8 cellular contexts compared by ENCODE assay signal in the genomic region with DNA sequence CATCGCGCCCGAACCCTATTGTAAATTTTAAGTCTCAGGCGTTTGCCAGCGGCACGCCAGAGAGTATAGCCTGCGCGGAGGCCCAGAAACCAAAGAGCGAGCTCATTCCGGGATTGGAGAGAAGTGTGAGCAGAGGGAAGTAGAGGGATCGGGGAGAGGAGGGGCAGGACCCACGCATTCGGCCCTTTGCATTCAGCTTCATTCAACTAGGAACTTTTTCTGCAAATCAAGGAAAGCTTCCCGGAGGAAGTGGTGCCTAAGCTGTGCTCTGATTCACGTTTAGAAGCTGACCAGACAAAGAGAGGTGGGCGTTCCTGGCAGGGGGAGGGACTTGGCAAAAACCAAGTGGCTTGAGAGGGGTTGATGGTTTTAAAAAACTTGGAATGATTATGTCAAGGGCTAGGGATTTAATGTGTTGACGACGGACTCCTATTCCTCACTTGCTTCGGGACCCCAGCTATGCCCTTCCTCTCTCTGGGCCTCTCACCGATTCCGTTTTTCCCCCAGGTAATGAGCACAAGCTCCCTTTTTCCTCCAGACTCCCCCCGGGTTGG. TPM values are rescaled to one million over a fixed set of nuclear protein-coding genes. Genes with fewer than 3 reads are reported as not detected.
A peak's percentile ranks its signal among the peaks of the same experiment; 100 is the strongest.
DNase-seq lines count a peak whose midpoint lies in the region; ATAC-seq, FAIRE-seq and TF ChIP-seq lines count a peak whose summit lies in the region.

No MANE protein-coding gene starts in this region.

- H3K4me2 ChIP-seq in IMR-90 (ENCODE audit: low read depth, low read length) (peak overlapping the region; percentile 84), PC-3 (ENCODE audit: low read length) (peak overlapping the region; percentile 72)

- peak overlapping the region; percentile 100 for H2BK15ac ChIP-seq in IMR-90 (ENCODE audit: low read depth, low read length)

- peak overlapping the region; percentile 100 for H3K23ac ChIP-seq in IMR-90 (ENCODE audit: low read depth, low read length)

- H3F3A ChIP-seq in PC-3 (ENCODE audit: low read length, unreplicated experiment) = no peaks in the 10 kb centered on the region

- H3K27me3 ChIP-seq in IMR-90 (ENCODE audit: control insufficient read depth, insufficient read depth, low read length) = no peaks in the 10 kb centered on the region
- H3K27me3 ChIP-seq in PC-3 (ENCODE audit: low read length) = no peaks in the 10 kb centered on the region
- no peaks in the 10 kb centered on the region for H3K27me3 ChIP-seq in iPS-20b (ENCODE audit: insufficient read depth, low read length)
- H3K27me3 ChIP-seq in small intestine (ENCODE audit: control insufficient read depth in 2 of 2, insufficient read depth in 2 of 2, low read length in 2 of 2) = no peaks in the 10 kb centered on the region

- H2AK9ac ChIP-seq in IMR-90 (replicated peaks; ENCODE audit: low read depth, low read length, poor library complexity) = peak overlapping the region; percentile 99

- no peak for FAIRE-seq in small intestine (lab: Jason Lieb, UNC)

- no peak for TF ChIP-seq RAD21 in IMR-90 (IDR thresholded peaks at IDR 0.05; ENCODE audit: low read length)

- peak overlapping the region; percentile 96 for H3K18ac ChIP-seq in IMR-90 (ENCODE audit: low read depth, low read length)

- WGBS in IMR-90 (ENCODE audit: extremely low coverage in 2 of 2, insufficient read length in 1 of 2), 2 experiments = 4% methylated on average over 9 of the region's 22 CpGs; no CpG with 5 or more reads in 1 of the 2 experiments
- 1 to 2% (median 1%) methylated on average over 22 of the region's 22 CpGs for WGBS in small intestine, 3 donors

- peak overlapping the region; percentile 93 for H3K9ac ChIP-seq in IMR-90 (ENCODE audit: low read depth, low read length)
- H3K9ac ChIP-seq in PC-3 (ENCODE audit: low read length) = peak overlapping the region; percentile 74
- peak overlapping the region; percentile 97 for H3K9ac ChIP-seq in iPS-20b (ENCODE audit: low read depth, low read length)

- H3K36me3 ChIP-seq in IMR-90 (ENCODE audit: control insufficient read depth, insufficient read depth, low read length) (no peaks in the 10 kb centered on the region), PC-3 (ENCODE audit: low read depth, low read length) (peaks cover 13% of the 10 kb centered on the region), iPS-20b (ENCODE audit: insufficient read depth, low read depth, low read length) (peaks cover 22% of the 10 kb centered on the region), small intestine (ENCODE audit: control insufficient read depth in 2 of 2, insufficient read depth in 2 of 2, low read length in 2 of 2) (no peaks in the 10 kb centered on the region)

- in situ Hi-C loops in IMR-90 (cut with MboI; ENCODE audit: low sequenced_read_pairs) = no loop called here

- peaks cover 3% of the 10 kb centered on the region; the same call in 1 of the 2 replicates for H3K9me1 ChIP-seq in IMR-90 (ENCODE audit: insufficient read depth, low read length)

- H3K4me3 ChIP-seq in IMR-90 (ENCODE audit: insufficient read depth, low read depth, low read length) (peak overlapping the region; percentile 43), PC-3 (ENCODE audit: low read length) (peak overlapping the region; percentile 55), iPS-20b (ENCODE audit: low read length) (peak overlapping the region; percentile 85), small intestine (ENCODE audit: low read depth in 1 of 2, low read length in 2 of 2) (peak overlapping the region; percentile 48 to 50)

- peak overlapping the region; percentile 100 for H3K14ac ChIP-seq in IMR-90 (replicated peaks; ENCODE audit: low read depth, low read length)

- H3K79me2 ChIP-seq in PC-3 (ENCODE audit: low read length) = peaks cover 42% of the 10 kb centered on the region

- peak overlapping the region; percentile 87 for H2AK5ac ChIP-seq in IMR-90 (ENCODE audit: low read depth, low read length)

- H3K9me3 Mint-ChIP-seq in MCF 10A (ENCODE audit: unreplicated experiment) = no peaks in the 10 kb centered on the region

- H3K4me1 Mint-ChIP-seq in MCF 10A (ENCODE audit: insufficient read depth, unreplicated experiment) = peaks cover 20% of the 10 kb centered on the region

- peak; percentile 60; the same call in 1 of the 2 replicates for TF ChIP-seq POLR2A in IMR-90 (IDR thresholded peaks at IDR 0.05; ENCODE audit: low read depth, low read length)

- BruUV-seq in IMR-90 (replicated peaks; lab: Mats Ljungman, UMichigan) (no TSS peak), PC-3 (replicated peaks; lab: Mats Ljungman, UMichigan) (TSS peak; percentile 97), MCF 10A (replicated peaks; lab: Mats Ljungman, UMichigan) (no TSS peak)

- H3K79me1 ChIP-seq in IMR-90 (ENCODE audit: low read depth in 1 of 2, low read length in 2 of 2) = peaks cover 4 to 49% of the 10 kb centered on the region in 2 experiments; a peak in 3 of 4 replicates

- peak; percentile 33 for ATAC-seq in IMR-90 (ENCODE audit: low read depth)
- peak; percentile 10 for ATAC-seq in PC-3
- ATAC-seq in GM21576 (IDR thresholded peaks at IDR 0.05; ENCODE audit: unreplicated experiment) = no peak

- TF ChIP-seq CTCF in IMR-90 (conservative IDR thresholded peaks at IDR 0.05; ENCODE audit: low read depth, low read length) = no peak
- no peak for TF ChIP-seq CTCF in PC-3 (conservative IDR thresholded peaks at IDR 0.05; ENCODE audit: low read depth, low read length)
- TF ChIP-seq CTCF in MCF 10A (IDR thresholded peaks at IDR 0.05; ENCODE audit: unreplicated experiment) = no peak

- H2AFZ ChIP-seq in IMR-90 (replicated peaks; ENCODE audit: low read length, poor library complexity) = peak overlapping the region; percentile 98
- H2AFZ ChIP-seq in PC-3 (ENCODE audit: low read length) = peak overlapping the region; percentile 80

- peak overlapping the region; percentile 90 for H4K5ac ChIP-seq in IMR-90 (ENCODE audit: low read depth, low read length)

- no peaks in the 10 kb centered on the region for H3K27me3 Mint-ChIP-seq in MCF 10A (ENCODE audit: insufficient read depth, unreplicated experiment)

- peaks cover 36% of the 10 kb centered on the region for H4K20me1 ChIP-seq in IMR-90 (ENCODE audit: insufficient read depth, low read length)
- H4K20me1 ChIP-seq in PC-3 (ENCODE audit: low read length) = peaks cover 29% of the 10 kb centered on the region

- H3K27ac ChIP-seq in IMR-90 (ENCODE audit: insufficient read depth, low read length) (peak overlapping the region; percentile 91), PC-3 (ENCODE audit: low read length) (peak overlapping the region; percentile 53), iPS-20b (ENCODE audit: low read length) (peak overlapping the region; percentile 97), small intestine (ENCODE audit: low read depth in 1 of 2, low read length in 1 of 2) (peak overlapping the region; percentile 68 to 98)

- intact Hi-C loops in IMR-90 (cut with micrococcal nuclease) (loop anchor here (2.0 to 5.0 kb wide), 2 partner anchors 35 to 84 kb away; a partner anchor contains a TSS), PC-3 (cut with micrococcal nuclease) (loop anchor here (1.0 to 5.0 kb wide), 6 partner anchors 11 to 201 kb away; a partner anchor contains a TSS), MCF 10A (cut with micrococcal nuclease) (loop anchor here (1.0 to 10.0 kb wide), 4 partner anchors 36 to 179 kb away; a partner anchor contains a TSS)

- H3K9me3 ChIP-seq in IMR-90 (ENCODE audit: control insufficient read depth, insufficient read depth, low read length) (no peaks in the 10 kb centered on the region), PC-3 (ENCODE audit: low read length) (no peaks in the 10 kb centered on the region), iPS-20b (ENCODE audit: insufficient read depth, low read depth, low read length) (no peaks in the 10 kb centered on the region), small intestine (ENCODE audit: control insufficient read depth, low read depth) (no peaks in the 10 kb centered on the region)

- dilution Hi-C loops in IMR-90 (cut with HindIII; ENCODE audit: low sequenced_read_pairs, unreplicated experiment) = no loop called here

- H2BK5ac ChIP-seq in IMR-90 (ENCODE audit: low read depth, low read length, poor library complexity, severe bottlenecking) = peak overlapping the region; percentile 93

- peak overlapping the region; percentile 100 for H2BK120ac ChIP-seq in IMR-90 (ENCODE audit: low read depth, low read length)

- H2BK20ac ChIP-seq in IMR-90 (ENCODE audit: low read depth, low read length) = peak overlapping the region; percentile 99

- peak overlapping the region; percentile 99 for H4K91ac ChIP-seq in IMR-90 (ENCODE audit: insufficient read depth, low read depth, low read length)

- CTCF ChIA-PET in IMR-90 (lab: Yijun Ruan, JAX) = interaction anchor here (0.6 to 2.0 kb wide), 3 partner anchors 33 to 106 kb away, joined by 3 to 8 read pairs (median 4); no protein-coding TSS in a partner anchor
- CTCF ChIA-PET in PC-3 (lab: Charles Lee) = interaction anchor here (0.6 to 0.9 kb wide), 3 partner anchors 36 to 347 kb away, joined by 3 to 4 read pairs (median 4); a partner anchor contains a TSS
- CTCF ChIA-PET in MCF 10A (lab: Yijun Ruan, JAX) = interaction anchor here (0.5 to 1.4 kb wide), 8 partner anchors 11 to 188 kb away, joined by 3 to 5 read pairs (median 4); a partner anchor contains a TSS

- peak overlapping the region; percentile 96 for H3K4me3 Mint-ChIP-seq in MCF 10A (ENCODE audit: unreplicated experiment)

- peak overlapping the region; percentile 99 for H3K27ac Mint-ChIP-seq in MCF 10A (ENCODE audit: low read depth, unreplicated experiment)

- H3K4me1 ChIP-seq in IMR-90 (ENCODE audit: control insufficient read depth, insufficient read depth, low read length) (peaks cover 16% of the 10 kb centered on the region), PC-3 (ENCODE audit: insufficient read depth, low read length) (peaks cover 26% of the 10 kb centered on the region), iPS-20b (ENCODE audit: insufficient read depth, low read length) (peaks cover 9% of the 10 kb centered on the region; the same call in 1 of the 2 replicates), small intestine (ENCODE audit: control insufficient read depth in 2 of 2, insufficient read depth in 1 of 2, low read depth in 1 of 2, low read length in 1 of 2) (peaks cover 2 to 7% of the 10 kb centered on the region in 2 donors)

- DNase-seq in COR-L47 (lab: John Stamatoyannopoulos, UW) (peak; percentile 86), GM19238 (ENCODE audit: insufficient read length, low spot score) (peak; percentile 74), IMR-90 (peak; percentile 95), PC-3 (peak; percentile 86), MCF 10A (ENCODE audit: unreplicated experiment) (peak; percentile 94), small intestine (peak; percentile 91)

- peaks cover 35% of the 10 kb centered on the region for H3K36me3 Mint-ChIP-seq in MCF 10A (ENCODE audit: insufficient read depth, unreplicated experiment)

- POLR2A ChIA-PET in IMR-90 (lab: Charles Lee; ENCODE audit: unreplicated experiment) = interaction anchor here (0.7 to 1.4 kb wide), 4 partner anchors 15 to 57 kb away, joined by 4 to 8 read pairs (median 8); a partner anchor contains a TSS
- POLR2A ChIA-PET in PC-3 (lab: Charles Lee; ENCODE audit: unreplicated experiment) = interaction anchor here (0.5 to 2.6 kb wide), 5 partner anchors 16 to 96 kb away, joined by 4 to 21 read pairs (median 7); a partner anchor contains a TSS
- POLR2A ChIA-PET in MCF 10A (lab: Yijun Ruan, JAX) = interaction anchor here (0.5 to 8.4 kb wide), 30 partner anchors 9 to 1691 kb away, joined by 3 to 121 read pairs (median 6); a partner anchor contains a TSS

- peak overlapping the region; percentile 100 for H3K56ac ChIP-seq in IMR-90 (ENCODE audit: extremely low read depth, insufficient read depth, low read length)

- H3K4ac ChIP-seq in IMR-90 (ENCODE audit: low read depth, low read length) = peak overlapping the region; percentile 99

- H3K9me2 ChIP-seq in PC-3 (replicated peaks; ENCODE audit: low read length) = no peaks in the 10 kb centered on the region

- peak overlapping the region; percentile 68 to 100 for H4K8ac ChIP-seq in IMR-90 (ENCODE audit: low read depth in 2 of 2, low read length in 2 of 2)

RNA-seq across cellular contexts. Expression of a gene that starts 0.9 kb away (rescaled TPM):
- total RNA-seq in IMR-90 (2012; rRNA removed) (672 and 840 TPM in 2 replicates), PC-3 (2014; rRNA removed) (625 and 761 TPM in 2 replicates), MCF 10A (2022) (236 and 304 TPM in 2 replicates)
- polyA plus RNA-seq in IMR-90 (2012; rRNA removed) (497 and 529 TPM in 2 replicates), small intestine (100 to 1,000 TPM in 1 of 3 donors, 10 to 100 TPM in 2; 56.8 to 194 (median 86.7) TPM)
- polyA plus RNA-seq in IMR-90 (2012; cell fraction: cytosol; rRNA removed) = 279 and 661 TPM in 2 replicates
- polyA plus RNA-seq in IMR-90 (2012; cell fraction: nucleus; rRNA removed; ENCODE audit: low replicate concordance) = 331 and 464 TPM in 2 replicates

RNA-seq across cellular contexts. Expression of a gene that starts 10.5 kb away (rescaled TPM):
- 3.9 and 4.7 TPM in 2 replicates for total RNA-seq in IMR-90 (2012; rRNA removed)
- polyA plus RNA-seq in IMR-90 (2012; rRNA removed) = 32.6 and 51.4 TPM in 2 replicates
- 33.4 and 50.7 TPM in 2 replicates for polyA plus RNA-seq in IMR-90 (2012; cell fraction: cytosol; rRNA removed)
- polyA plus RNA-seq in IMR-90 (2012; cell fraction: nucleus; rRNA removed; ENCODE audit: low replicate concordance) = 15.0 and 40.8 TPM in 2 replicates
- total RNA-seq in PC-3 (2014; rRNA removed) = 82.5 and 104 TPM in 2 replicates
- 29.4 and 36.0 TPM in 2 replicates for total RNA-seq in MCF 10A (2022)
- 10 to 100 TPM; 11.2 to 36.6 (median 14.1) TPM for polyA plus RNA-seq in small intestine

RNA-seq across cellular contexts. Expression of a gene that starts 10.6 kb away (rescaled TPM):
- total RNA-seq in IMR-90 (2012; rRNA removed) = 37.2 and 39.6 TPM in 2 replicates
- 65.2 and 95.9 TPM in 2 replicates for polyA plus RNA-seq in IMR-90 (2012; rRNA removed)
- polyA plus RNA-seq in IMR-90 (2012; cell fraction: cytosol; rRNA removed) = 71.6 and 102 TPM in 2 replicates
- polyA plus RNA-seq in IMR-90 (2012; cell fraction: nucleus; rRNA removed; ENCODE audit: low replicate concordance) = 178 and 291 TPM in 2 replicates
- 223 and 236 TPM in 2 replicates for total RNA-seq in PC-3 (2014; rRNA removed)
- total RNA-seq in MCF 10A (2022) = 65.6 and 82.2 TPM in 2 replicates
- 100 to 1,000 TPM in 2 of 3 donors, 10 to 100 TPM in 1; 98.4 to 255 (median 139) TPM for polyA plus RNA-seq in small intestine

RNA-seq across cellular contexts. Expression of a gene that starts 13.2 kb away (rescaled TPM):
- total RNA-seq in IMR-90 (2012; rRNA removed) (0.18 and 0.28 TPM in 2 replicates), PC-3 (2014; rRNA removed) (5.0 and 6.3 TPM in 2 replicates), MCF 10A (2022) (1.8 and 2.9 TPM in 2 replicates)
- polyA plus RNA-seq in IMR-90 (2012; rRNA removed) (0.99 and 1.7 TPM in 2 replicates), small intestine (1 to 10 TPM in 1 of 3 donors, under 1 TPM in 1, not detected in 1; 0.27 to 2.7 TPM)
- 0.05 and 0.51 TPM in 2 replicates for polyA plus RNA-seq in IMR-90 (2012; cell fraction: cytosol; rRNA removed)
- 9.2 and 33.2 TPM in 2 replicates for polyA plus RNA-seq in IMR-90 (2012; cell fraction: nucleus; rRNA removed; ENCODE audit: low replicate concordance)

RNA-seq across cellular contexts. Expression of a gene that starts 14.7 kb away (rescaled TPM):
- 14.2 and 14.7 TPM in 2 replicates for total RNA-seq in IMR-90 (2012; rRNA removed)
- polyA plus RNA-seq in IMR-90 (2012; rRNA removed) = 53.1 and 56.1 TPM in 2 replicates
- 21.9 and 40.7 TPM in 2 replicates for polyA plus RNA-seq in IMR-90 (2012; cell fraction: cytosol; rRNA removed)
- polyA plus RNA-seq in IMR-90 (2012; cell fraction: nucleus; rRNA removed; ENCODE audit: low replicate concordance) = 314 and 515 TPM in 2 replicates
- 11.5 and 13.6 TPM in 2 replicates for total RNA-seq in PC-3 (2014; rRNA removed)
- not detected in 2 replicates for total RNA-seq in MCF 10A (2022)
- 1 to 10 TPM in 1 of 3 donors, not detected in 2; 4.5 TPM for polyA plus RNA-seq in small intestine
